1 cellular context compared by ENCODE assay signal in the genomic region with DNA sequence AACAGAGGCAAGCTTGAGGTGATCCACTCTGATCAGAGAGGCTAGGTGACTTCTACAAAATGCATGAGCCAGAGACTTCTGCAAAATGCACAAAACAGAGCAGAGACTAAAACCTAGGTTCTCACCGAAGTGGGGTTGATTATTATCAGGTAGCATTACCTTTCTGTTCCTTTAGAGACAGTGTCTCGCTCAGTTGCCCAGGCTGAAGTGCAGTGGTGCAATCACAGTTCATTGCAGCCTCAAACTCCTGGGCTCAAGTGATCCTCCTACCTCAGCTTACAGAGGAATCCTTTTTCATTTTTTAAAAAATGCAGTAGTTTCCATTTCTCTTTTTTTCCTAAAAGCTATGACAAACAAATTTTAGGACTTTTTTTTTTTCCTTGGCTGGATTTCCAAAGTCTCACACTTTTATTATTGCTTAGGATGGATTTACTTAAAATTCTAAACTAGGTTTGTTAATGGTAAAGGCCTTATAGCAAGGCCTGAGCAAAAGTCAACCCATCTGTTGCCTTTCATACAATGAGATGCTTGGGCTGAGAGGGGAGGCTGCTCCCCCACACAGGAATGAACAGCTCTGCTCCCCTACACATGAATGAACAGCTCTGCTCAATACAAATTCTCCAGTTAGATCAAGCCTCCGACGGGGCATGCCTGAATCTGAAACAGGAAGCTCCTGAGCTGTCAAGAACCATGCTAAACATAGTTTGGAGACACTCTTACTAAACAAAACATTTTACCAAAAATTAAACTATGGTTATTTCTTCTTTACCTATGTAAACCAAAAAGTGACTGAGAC.
TF ChIP-seq lines count a peak whose summit lies in the region.

No MANE protein-coding gene starts in this region.

TF ChIP-seq in IMR-90, 13 proteins besides CTCF, POLR2A, EP300 and RAD21:
- no peak for TF ChIP-seq FOS (IDR thresholded peaks at IDR 0.05; ENCODE audit: low read depth, low read length)
- TF ChIP-seq, protein P1, sequence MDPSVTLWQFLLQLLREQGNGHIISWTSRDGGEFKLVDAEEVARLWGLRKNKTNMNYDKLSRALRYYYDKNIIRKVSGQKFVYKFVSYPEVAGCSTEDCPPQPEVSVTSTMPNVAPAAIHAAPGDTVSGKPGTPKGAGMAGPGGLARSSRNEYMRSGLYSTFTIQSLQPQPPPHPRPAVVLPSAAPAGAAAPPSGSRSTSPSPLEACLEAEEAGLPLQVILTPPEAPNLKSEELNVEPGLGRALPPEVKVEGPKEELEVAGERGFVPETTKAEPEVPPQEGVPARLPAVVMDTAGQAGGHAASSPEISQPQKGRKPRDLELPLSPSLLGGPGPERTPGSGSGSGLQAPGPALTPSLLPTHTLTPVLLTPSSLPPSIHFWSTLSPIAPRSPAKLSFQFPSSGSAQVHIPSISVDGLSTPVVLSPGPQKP (IDR thresholded peaks at IDR 0.05; ENCODE audit: borderline replicate concordance, low read depth, low read length), result no peak
TF ChIP-seq in IMR-90: peak in this region for 0.
